In the genomic region with DNA sequence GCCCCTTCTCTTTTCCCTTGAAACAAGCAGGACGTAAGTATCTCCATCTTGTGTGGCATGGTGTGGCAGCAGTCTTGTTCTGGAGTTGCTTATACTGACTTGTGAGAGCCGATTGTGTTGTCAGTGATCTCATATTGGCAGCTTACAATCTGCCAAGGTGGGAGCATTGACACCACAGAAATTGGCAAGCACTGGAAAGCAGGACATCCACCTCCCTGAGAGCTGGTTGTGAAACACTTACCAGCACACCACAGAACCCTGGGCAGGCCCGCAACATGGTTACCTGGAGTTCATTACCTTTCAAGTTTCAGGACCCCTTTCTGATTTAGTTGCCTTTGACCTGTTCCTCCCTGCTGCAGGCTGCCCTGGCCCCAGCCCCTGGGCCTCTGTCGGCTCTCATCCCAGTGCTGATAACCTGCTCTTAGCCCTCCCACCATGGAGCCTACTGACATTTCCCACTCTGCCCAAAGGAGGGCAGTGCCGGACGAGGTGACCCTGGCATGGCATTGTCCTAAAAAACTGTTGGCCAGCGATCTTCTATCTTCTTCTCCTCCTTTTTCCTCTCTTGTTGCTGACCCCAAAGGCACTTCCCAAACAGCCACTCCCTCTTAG, we compare ENCODE assay signal across 15 cellular contexts. TPM values are rescaled to one million over a fixed set of nuclear protein-coding genes. Genes with fewer than 3 reads are reported as not detected.
A peak's percentile ranks its signal among the peaks of the same experiment; 100 is the strongest.
DNase-seq lines count a peak whose midpoint lies in the region; ATAC-seq and TF ChIP-seq lines count a peak whose summit lies in the region.
"Had no signal": no experiment of that assay in that cellular context is flagged by ENCODE, and none has a peak within 500 bp of the region (broad histone marks: within the 10 kb centered on the region; RNA-seq: fewer than 3 reads in every experiment).

No MANE protein-coding gene starts in this region.

- H3K27ac Mint-ChIP-seq in activated B cell treated with CpG ODN at 0.5 μM for 24 hours: no peak overlapping the region

- H3K4me1 Mint-ChIP-seq in activated B cell treated with CpG ODN at 0.5 μM for 24 hours: peaks cover 14% of the 10 kb centered on the region

- CTCF ChIA-PET in activated B cell treated with CpG ODN at 0.5 μM for 24 hours (lab: Charles Lee): interaction anchor here (1.8 kb wide), 1 partner anchor 172 kb away, joined by 4 read pairs; no protein-coding TSS in a partner anchor

- DNase-seq in GM12865 (ENCODE audit: low read depth): peak; percentile 8
- peak; percentile 3 for DNase-seq in activated B cell treated with CpG ODN at 0.5 μM for 24 hours
- DNase-seq in osteoblast (ENCODE audit: insufficient read length, low spot score, missing footprints): no peak
- no peak for DNase-seq in RKO (ENCODE audit: low spot score)
- no peak for DNase-seq in SKM-1 treated with dmso at 0.1 percent for 144 hours (lab: John Stamatoyannopoulos, UW; ENCODE audit: unreplicated experiment)
- no peak for DNase-seq in omental fat pad (ENCODE audit: low spot score)
- DNase-seq: cerebellar nuclear complex, MM.1S, NCI-H2107, NCI-H774, trophoblast cell had no signal

- H3K4me1 ChIP-seq in osteoblast (ENCODE audit: insufficient read depth, low read length): peaks cover 23% of the 10 kb centered on the region

- TF ChIP-seq CTCF in GM12865 (IDR thresholded peaks at IDR 0.05; ENCODE audit: insufficient read depth, low read depth, low read length, missing control alignments): no peak
- no peak for TF ChIP-seq CTCF in activated B cell treated with CpG ODN at 0.5 μM for 24 hours (IDR thresholded peaks at IDR 0.05)
- TF ChIP-seq CTCF in osteoblast (IDR thresholded peaks at IDR 0.05; ENCODE audit: extremely low read depth, low read depth, low read length): peak; percentile 13
- TF ChIP-seq CTCF in omental fat pad (IDR thresholded peaks at IDR 0.05): no peak

- no peaks in the 10 kb centered on the region for H3K9me3 ChIP-seq in osteoblast (ENCODE audit: low read depth, low read length)

- no peak overlapping the region for H3K4me3 ChIP-seq in GM12865 (ENCODE audit: low read depth, low read length)
- no peak overlapping the region for H3K4me3 ChIP-seq in osteoblast (ENCODE audit: insufficient read depth, low read length)

- H3K36me3 ChIP-seq in osteoblast (ENCODE audit: insufficient read depth, low read length): no peaks in the 10 kb centered on the region

- no peak overlapping the region for H3K4me2 ChIP-seq in osteoblast (ENCODE audit: insufficient read depth, low read length)

- no peak for TF ChIP-seq EP300 in Ishikawa (IDR thresholded peaks at IDR 0.05; ENCODE audit: borderline replicate concordance)

- no peak overlapping the region for H3K27ac ChIP-seq in osteoblast (ENCODE audit: low read depth, low read length)
- H3K27ac ChIP-seq: C4-2B had no signal

- POLR2A ChIA-PET in activated B cell treated with CpG ODN at 0.5 μM for 24 hours (lab: Charles Lee): no interaction called here

- no peaks in the 10 kb centered on the region for H3K9me3 Mint-ChIP-seq in activated B cell treated with CpG ODN at 0.5 μM for 24 hours

- H3K27me3 ChIP-seq in osteoblast (ENCODE audit: insufficient read depth, low read length): peaks cover 3% of the 10 kb centered on the region

- peaks cover 7% of the 10 kb centered on the region for H3K27me3 Mint-ChIP-seq in activated B cell treated with CpG ODN at 0.5 μM for 24 hours

- intact Hi-C loops in activated B cell treated with CpG ODN at 0.5 μM for 24 hours (cut with micrococcal nuclease): no loop called here

- no peaks in the 10 kb centered on the region for H3K36me3 Mint-ChIP-seq in activated B cell treated with CpG ODN at 0.5 μM for 24 hours (ENCODE audit: low read depth)

- no peaks in the 10 kb centered on the region for H3K79me2 ChIP-seq in osteoblast (ENCODE audit: insufficient read depth, low read length)

- no peaks in the 10 kb centered on the region for H4K20me1 ChIP-seq in osteoblast (ENCODE audit: insufficient read depth, low read length)

- TF ChIP-seq RAD21 in Ishikawa (IDR thresholded peaks at IDR 0.05; ENCODE audit: low read depth): peak; percentile 42

- ATAC-seq in activated B cell treated with CpG ODN at 0.5 μM for 24 hours (ENCODE audit: low read depth) (no peak), omental fat pad (ENCODE audit: low FRiP score) (no peak)

- no peak overlapping the region for H3K4me3 Mint-ChIP-seq in activated B cell treated with CpG ODN at 0.5 μM for 24 hours

- H2AFZ ChIP-seq in osteoblast (ENCODE audit: low read length): no peak overlapping the region

TF ChIP-seq in Ishikawa, 13 proteins besides CTCF, POLR2A, EP300 and RAD21:
- no peak for TF ChIP-seq ZBTB7A (IDR thresholded peaks at IDR 0.05; ENCODE audit: low read depth)
- TF ChIP-seq NFIC (IDR thresholded peaks at IDR 0.05): no peak

RNA-seq across cellular contexts. Expression of gene ATP2B2, which starts 10.6 kb away (rescaled TPM):
- total RNA-seq in activated B cell treated with CpG ODN at 0.5 μM for 24 hours (not detected in 2 replicates), osteoblast (not detected in 2 replicates), omental fat pad (under 1 TPM in 2 of 4 donors, not detected in 2; 0.09 to 0.12 TPM)
- total RNA-seq: Daoy, endothelial cell of umbilical vein had no signal

Comparison
In these comparisons a context has a peak if more than half of its experiments do, and no peak if none do; other contexts are left out.
1. DNase-seq: peak in GM12865 (single experiment) and activated B cell treated with CpG ODN at 0.5 μM for 24 hours (single experiment); none in osteoblast (single experiment), RKO (single experiment), SKM-1 treated with dmso at 0.1 percent for 144 hours (single experiment) and omental fat pad (single experiment).